ENCODE assay signal across 8 cellular contexts in the genomic region with DNA sequence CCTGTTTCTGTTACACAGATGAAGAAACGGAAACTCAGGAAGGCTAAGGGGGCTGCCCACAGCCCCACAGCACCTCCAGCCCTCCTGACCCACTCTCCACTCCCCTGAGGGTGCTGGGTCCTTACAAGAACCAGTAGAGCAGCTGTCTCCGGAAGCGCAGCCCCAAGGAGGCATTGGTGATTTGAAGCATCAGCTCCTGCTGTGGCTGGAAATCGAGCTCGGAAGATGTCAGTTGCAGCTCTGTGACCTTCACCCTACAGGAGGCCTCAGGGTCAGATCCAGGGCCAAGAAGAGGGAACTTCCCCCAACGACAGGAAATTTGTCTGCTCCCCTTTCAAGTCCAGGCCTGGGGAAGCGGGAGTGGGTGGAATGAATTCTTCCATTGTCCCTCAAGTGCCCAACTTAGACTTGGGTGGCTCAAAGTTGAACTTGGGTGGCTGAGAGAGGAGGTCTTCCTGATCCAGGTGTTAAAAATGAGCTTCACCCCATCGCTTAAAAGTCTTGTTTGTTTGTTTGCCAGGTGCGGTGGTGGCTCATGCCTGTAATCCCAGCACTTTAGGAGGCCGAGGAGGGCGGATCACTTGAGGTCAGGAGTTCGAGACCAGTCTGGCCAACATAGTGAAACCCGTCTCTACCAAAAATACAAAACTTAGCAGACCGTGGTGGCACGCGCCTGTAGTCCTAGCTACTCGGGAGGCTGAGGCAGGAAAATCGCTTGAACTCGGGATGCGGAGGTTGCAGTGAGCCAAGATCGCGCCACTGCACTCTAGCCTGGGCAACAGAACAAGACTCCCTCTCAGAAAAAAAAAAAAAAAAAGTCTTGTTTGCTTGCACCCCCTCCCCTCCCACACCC. TPM values are rescaled to one million over a fixed set of nuclear protein-coding genes. Genes with fewer than 3 reads are reported as not detected.
DNase-seq lines count a peak whose midpoint lies in the region; ATAC-seq, FAIRE-seq and TF ChIP-seq lines count a peak whose summit lies in the region.

No MANE protein-coding gene starts in this region.

- 74 to 78% (median 77%) methylated on average over 22 of the region's 22 CpGs for WGBS in small intestine, 3 donors

- peaks cover 36 to 62% (median 47%) of the 10 kb centered on the region in 10 experiments for H3K4me1 ChIP-seq in BLaER1 treated with 17β-estradiol and CSF1 and Interleukin-3, amounts not matched to agents 10 nM and 100 nM
- H3K4me1 ChIP-seq in KMS-11 (ENCODE audit: low read depth, poor library complexity, severe bottlenecking) (peaks cover 15% of the 10 kb centered on the region), small intestine (ENCODE audit: control insufficient read depth in 2 of 2, insufficient read depth in 1 of 2, low read depth in 1 of 2, low read length in 1 of 2) (peaks cover 0 to 4% of the 10 kb centered on the region in 2 donors)

- TF ChIP-seq CTCF in KMS-11 (conservative IDR thresholded peaks at IDR 0.05; ENCODE audit: low read depth, low read length) = no peak
- TF ChIP-seq CTCF in brain microvascular endothelial cell (IDR thresholded peaks at IDR 0.05; ENCODE audit: low read depth, low read length, missing control alignments) = no peak
- no peak for TF ChIP-seq CTCF in nephron progenitor cell (IDR thresholded peaks at IDR 0.05)

- H3K36me3 Mint-ChIP-seq in nephron progenitor cell (ENCODE audit: low read depth) = peaks cover 28% of the 10 kb centered on the region

- H3K79me2 ChIP-seq in KMS-11 (ENCODE audit: insufficient read depth, low read depth) = no peaks in the 10 kb centered on the region

- in situ Hi-C loops in brain microvascular endothelial cell (cut with HindIII; ENCODE audit: low pct_ligation_motif_present, low sequenced_read_pairs) = no loop called here

- H3K9ac ChIP-seq in BLaER1 treated with 17β-estradiol and CSF1 and Interleukin-3, amounts not matched to agents 10 nM and 100 nM = peak overlapping the region in 8 of 11 experiments; percentile 20 to 49 (median 34); a peak in 10 of 22 replicates
- H3K9ac ChIP-seq in KMS-11 = no peak overlapping the region

- H3K27ac Mint-ChIP-seq in nephron progenitor cell = no peak overlapping the region

- H3K27ac ChIP-seq in BLaER1 treated with 17β-estradiol and CSF1 and Interleukin-3, amounts not matched to agents 10 nM and 100 nM = peak overlapping the region in 10 of 11 experiments; percentile 38 to 74 (median 69); a peak in 19 of 22 replicates
- H3K27ac ChIP-seq in KMS-11 (no peak overlapping the region), brain microvascular endothelial cell (no peak overlapping the region), small intestine (ENCODE audit: low read depth in 1 of 2, low read length in 1 of 2) (no peak overlapping the region)

- peak overlapping the region in 7 of 10 experiments; percentile 1 to 54 (median 36); a peak in 12 of 20 replicates for H3K4me3 ChIP-seq in BLaER1 treated with 17β-estradiol and CSF1 and Interleukin-3, amounts not matched to agents 10 nM and 100 nM
- H3K4me3 ChIP-seq in KMS-11 (IDR thresholded peaks at IDR 0.05; ENCODE audit: insufficient read depth, low read depth, low read length) (no peak overlapping the region), brain microvascular endothelial cell (ENCODE audit: low read depth, low read length) (peak overlapping the region; percentile 29), small intestine (ENCODE audit: low read depth in 1 of 2, low read length in 2 of 2) (no peak overlapping the region)

- FAIRE-seq in small intestine (lab: Jason Lieb, UNC) = no peak

- H3K27me3 ChIP-seq in BLaER1 treated with 17β-estradiol and CSF1 and Interleukin-3, amounts not matched to agents 10 nM and 100 nM = peaks cover 0 to 31% (median 19%) of the 10 kb centered on the region in 11 experiments; a peak in 20 of 22 replicates
- H3K27me3 ChIP-seq in KMS-11 (ENCODE audit: insufficient read depth, low read depth) (no peaks in the 10 kb centered on the region), brain microvascular endothelial cell (replicated peaks) (no peaks in the 10 kb centered on the region), small intestine (ENCODE audit: control insufficient read depth in 2 of 2, insufficient read depth in 2 of 2, low read length in 2 of 2) (no peaks in the 10 kb centered on the region)

- peaks cover 0 to 23% (median 0%) of the 10 kb centered on the region in 11 experiments; a peak in 2 of 22 replicates for H4K20me1 ChIP-seq in BLaER1 treated with 17β-estradiol and CSF1 and Interleukin-3, amounts not matched to agents 10 nM and 100 nM
- no peaks in the 10 kb centered on the region for H4K20me1 ChIP-seq in KMS-11 (ENCODE audit: insufficient read depth)

- H3K4me2 ChIP-seq in BLaER1 treated with 17β-estradiol and CSF1 and Interleukin-3, amounts not matched to agents 10 nM and 100 nM = peak overlapping the region; percentile 57 to 99 (median 81)
- H3K4me2 ChIP-seq in KMS-11 = peak overlapping the region; percentile 36; the same call in 1 of the 2 replicates

- peak overlapping the region; percentile 27; the same call in 1 of the 2 replicates for H2AFZ ChIP-seq in KMS-11 (ENCODE audit: low read depth)

- H3K9me3 Mint-ChIP-seq in nephron progenitor cell = no peaks in the 10 kb centered on the region

- H3K4me1 Mint-ChIP-seq in nephron progenitor cell = peaks cover 33% of the 10 kb centered on the region

- ATAC-seq in HG03159 (IDR thresholded peaks at IDR 0.05; ENCODE audit: unreplicated experiment) = no peak

- peaks cover 0 to 41% (median 0%) of the 10 kb centered on the region in 11 experiments; a peak in 4 of 22 replicates for H3K36me3 ChIP-seq in BLaER1 treated with 17β-estradiol and CSF1 and Interleukin-3, amounts not matched to agents 10 nM and 100 nM
- H3K36me3 ChIP-seq in KMS-11 (ENCODE audit: insufficient read depth) (no peaks in the 10 kb centered on the region), brain microvascular endothelial cell (replicated peaks) (no peaks in the 10 kb centered on the region), small intestine (ENCODE audit: control insufficient read depth in 2 of 2, insufficient read depth in 2 of 2, low read length in 2 of 2) (no peaks in the 10 kb centered on the region)

- no peaks in the 10 kb centered on the region for H3K9me3 ChIP-seq in BLaER1 treated with 17β-estradiol and CSF1 and Interleukin-3, amounts not matched to agents 10 nM and 100 nM (replicated peaks in 1 of 11)
- no peaks in the 10 kb centered on the region for H3K9me3 ChIP-seq in small intestine (ENCODE audit: control insufficient read depth, low read depth)

- peaks cover 11% of the 10 kb centered on the region for H3K27me3 Mint-ChIP-seq in nephron progenitor cell (ENCODE audit: low read depth, poor library complexity)

- DNase-seq in brain microvascular endothelial cell (no peak), nephron progenitor cell (no peak), SK-N-DZ (ENCODE audit: low spot score) (no peak), small intestine (no peak), T1000 (lab: John Stamatoyannopoulos, UW) (no peak)

- peak overlapping the region; percentile 74 for H3K4me3 Mint-ChIP-seq in nephron progenitor cell

RNA-seq across cellular contexts. Expression of gene PLTP, which starts 1.9 kb away (rescaled TPM):
- 27.4 and 30.2 TPM in 2 replicates for polyA plus RNA-seq in SK-N-DZ (2014; cell fraction: cytosol; rRNA removed)
- 16.1 and 25.6 TPM in 2 replicates for polyA plus RNA-seq in SK-N-DZ (2014; cell fraction: nucleus; rRNA removed)
- 10 to 100 TPM in 2 of 3 donors, 1 to 10 TPM in 1; 2.0 to 67.4 (median 16.5) TPM for polyA plus RNA-seq in small intestine

RNA-seq across cellular contexts. Expression of gene CTSA, which starts 18.9 kb away (rescaled TPM):
- polyA plus RNA-seq in SK-N-DZ (2014; cell fraction: cytosol; rRNA removed) = 42.6 and 48.7 TPM in 2 replicates
- polyA plus RNA-seq in SK-N-DZ (2014; cell fraction: nucleus; rRNA removed) = 183 and 260 TPM in 2 replicates
- polyA plus RNA-seq in small intestine = 100 to 1,000 TPM in 2 of 3 donors, 10 to 100 TPM in 1; 78.9 to 116 (median 114) TPM

RNA-seq across cellular contexts. Expression of gene NEURL2, which starts 19.0 kb away (rescaled TPM):
- polyA plus RNA-seq in SK-N-DZ (2014; cell fraction: cytosol; rRNA removed) = 12.8 and 18.3 TPM in 2 replicates
- polyA plus RNA-seq in SK-N-DZ (2014; cell fraction: nucleus; rRNA removed) = 23.6 and 36.5 TPM in 2 replicates
- 1 to 10 TPM; 2.9 to 4.2 (median 3.8) TPM for polyA plus RNA-seq in small intestine

RNA-seq across cellular contexts. Expression of gene SPATA25, which starts 22.6 kb away (rescaled TPM):
- polyA plus RNA-seq in SK-N-DZ (2014; cell fraction: cytosol; rRNA removed) = 9.0 and 9.8 TPM in 2 replicates
- polyA plus RNA-seq in SK-N-DZ (2014; cell fraction: nucleus; rRNA removed) = 15.2 and 33.6 TPM in 2 replicates
- 1 to 10 TPM in 1 of 3 donors, not detected in 2; 1.8 TPM for polyA plus RNA-seq in small intestine

RNA-seq across cellular contexts. Expression of gene PCIF1, which starts 24.4 kb away (rescaled TPM):
- polyA plus RNA-seq in SK-N-DZ (2014; cell fraction: cytosol; rRNA removed) = 13.0 and 13.5 TPM in 2 replicates
- polyA plus RNA-seq in SK-N-DZ (2014; cell fraction: nucleus; rRNA removed) = 13.2 and 33.7 TPM in 2 replicates
- polyA plus RNA-seq in small intestine = 10 to 100 TPM; 16.1 to 30.0 (median 25.5) TPM

Comparison
In these comparisons a context has a peak if more than half of its experiments do, and no peak if none do; other contexts are left out.
1. H3K27ac ChIP-seq: peak in BLaER1 treated with 17β-estradiol and CSF1 and Interleukin-3, amounts not matched to agents 10 nM and 100 nM (10 of 11); none in KMS-11 (single experiment), brain microvascular endothelial cell (single experiment) and small intestine (0 of 2).
2. H3K4me3 ChIP-seq: peak in BLaER1 treated with 17β-estradiol and CSF1 and Interleukin-3, amounts not matched to agents 10 nM and 100 nM (7 of 10) and brain microvascular endothelial cell (single experiment); none in KMS-11 (single experiment) and small intestine (0 of 2).